ENCODE assay signal across 26 cellular contexts in genomic region chr5:82586176-82586575, GRCh38.
DNase-seq lines count a peak whose midpoint lies in the region; ATAC-seq, FAIRE-seq and TF ChIP-seq lines count a peak whose summit lies in the region.
"Had no signal": no experiment of that assay in that cellular context is flagged by ENCODE, and none has a peak within 500 bp of the region (broad histone marks: within the 10 kb centered on the region; RNA-seq: fewer than 3 reads in every experiment).

No MANE protein-coding gene starts in this region.

- H3F3A ChIP-seq in smooth muscle cell (ENCODE audit: low read depth), result no peaks in the 10 kb centered on the region

- no peaks in the 10 kb centered on the region for H3K36me3 Mint-ChIP-seq in activated naive CD4-positive, alpha-beta T cell treated with anti-CD3 and anti-CD28 coated beads, Interleukin-2, amount 10 ng/mL, durations not matched to agents 7 days and 5 days
- H3K36me3 Mint-ChIP-seq in activated T-helper 2 cell treated with anti-CD3 and anti-CD28 coated beads, Interferon-gamma antibody, Interleukin-2, Interleukin-4, amounts not matched to agents 10 μg/mL and 5 μg/mL and 100 μg/mL, durations not matched to agents 14 hours and 24 hours and 36 hours (ENCODE audit: low read depth), result no peaks in the 10 kb centered on the region
- H3K36me3 Mint-ChIP-seq: activated naive CD8-positive, alpha-beta T cell treated with anti-CD3 and anti-CD28 coated beads, Interleukin-2, amount 10 ng/mL, durations not matched to agents 7 days and 5 days had no signal

- no peak overlapping the region for H3K14ac ChIP-seq in H1 (ENCODE audit: insufficient read length)

- TF ChIP-seq RAD21 in H1 (IDR thresholded peaks at IDR 0.05 in 1 of 2, conservative IDR thresholded peaks at IDR 0.05 in 1 of 2; ENCODE audit: low read depth in 2 of 2, low read length in 2 of 2), result no peak

- no peak for FAIRE-seq in H1 (lab: Jason Lieb, UNC)
- FAIRE-seq: colon, GM12891, islet of Langerhans had no signal

- H3K18ac ChIP-seq in H1 (ENCODE audit: extremely low read depth, low read length), result no peak overlapping the region

- CTCF ChIA-PET in H1 (lab: Charles Lee; ENCODE audit: partially characterized antibody), result interaction anchor here (0.6 kb wide), 1 partner anchor 56 kb away, joined by 3 read pairs; no protein-coding TSS in a partner anchor
- CTCF ChIA-PET in activated naive CD4-positive, alpha-beta T cell treated with anti-CD3 and anti-CD28 coated beads, Interleukin-2, amount 10 ng/mL, durations not matched to agents 7 days and 5 days (lab: Charles Lee), result interaction anchor here (0.6 kb wide), 1 partner anchor 631 kb away, joined by 4 read pairs; no protein-coding TSS in a partner anchor

- H2AK5ac ChIP-seq in H1 (ENCODE audit: low read depth, low read length), result no peak overlapping the region

- H2BK5ac ChIP-seq in H1 (ENCODE audit: low read depth, low read length), result no peak overlapping the region

- TF ChIP-seq EP300 in H1 (IDR thresholded peaks at IDR 0.05; ENCODE audit: borderline replicate concordance in 1 of 2, low read depth in 2 of 2, low read length in 2 of 2), result no peak

- peak overlapping the region; percentile 13; the same call in 1 of the 2 replicates for H2AFZ ChIP-seq in H1 (ENCODE audit: low read length)
- H2AFZ ChIP-seq in smooth muscle cell (ENCODE audit: low read depth), result peak overlapping the region; percentile 99

- H3K27me3 ChIP-seq in H1 (replicated peaks in 1 of 4; ENCODE audit: control insufficient read depth in 3 of 4, extremely low read depth in 1 of 4, insufficient read depth in 3 of 4, low read length in 3 of 4) (no peaks in the 10 kb centered on the region), lower lobe of right lung (ENCODE audit: low read depth) (no peaks in the 10 kb centered on the region), smooth muscle cell (ENCODE audit: low read depth) (no peaks in the 10 kb centered on the region)
- H3K27me3 ChIP-seq: body of pancreas, right atrium auricular region, testis had no signal

- no peak overlapping the region for H3K23ac ChIP-seq in H1 (ENCODE audit: insufficient read length)

- H4K91ac ChIP-seq in H1 (replicated peaks; ENCODE audit: insufficient read length, low read length), result no peak overlapping the region

- peaks cover 25 to 29% of the 10 kb centered on the region in 2 experiments for H3K9me3 ChIP-seq in H1 (ENCODE audit: insufficient read depth in 2 of 2, low read depth in 1 of 2, low read length in 1 of 2)
- H3K9me3 ChIP-seq in lower lobe of right lung, result peaks cover 4% of the 10 kb centered on the region
- H3K9me3 ChIP-seq in smooth muscle cell (replicated peaks; ENCODE audit: low read depth), result peaks cover 4% of the 10 kb centered on the region
- H3K9me3 ChIP-seq: testis had no signal

- H3K9ac ChIP-seq in H1 (replicated peaks in 1 of 4; ENCODE audit: extremely low read depth in 1 of 4, low read depth in 3 of 4, low read length in 3 of 4) (no peak overlapping the region), smooth muscle cell (ENCODE audit: low read depth) (peak overlapping the region; percentile 50)

- no peaks in the 10 kb centered on the region; the same call in 1 of the 2 replicates for H3K23me2 ChIP-seq in H1 (ENCODE audit: low read depth, low read length)

- peaks cover 9% of the 10 kb centered on the region for H3K9me3 Mint-ChIP-seq in activated naive CD4-positive, alpha-beta T cell treated with anti-CD3 and anti-CD28 coated beads, Interleukin-2, amount 10 ng/mL, durations not matched to agents 7 days and 5 days
- H3K9me3 Mint-ChIP-seq in activated T-helper 2 cell treated with anti-CD3 and anti-CD28 coated beads, Interferon-gamma antibody, Interleukin-2, Interleukin-4, amounts not matched to agents 10 μg/mL and 5 μg/mL and 100 μg/mL, durations not matched to agents 14 hours and 24 hours and 36 hours, result peaks cover 17% of the 10 kb centered on the region

- no peak overlapping the region for H4K5ac ChIP-seq in H1 (ENCODE audit: insufficient read length, low read depth, low read length)

- H3K36me3 ChIP-seq in H1 (ENCODE audit: control insufficient read depth in 2 of 4, insufficient read depth in 4 of 4, low read length in 3 of 4) (peaks cover 0 to 3% (median 1%) of the 10 kb centered on the region in 4 experiments; a peak in 4 of 8 replicates), lower lobe of right lung (no peaks in the 10 kb centered on the region), smooth muscle cell (ENCODE audit: low read depth) (no peaks in the 10 kb centered on the region)
- H3K36me3 ChIP-seq: right atrium auricular region had no signal

- POLR2A ChIA-PET in H1 (lab: Charles Lee; ENCODE audit: partially characterized antibody), result no interaction called here

- no peak for DNase-seq in H1 (ENCODE audit: low read depth in 1 of 2, low spot score in 2 of 2)
- no peak for DNase-seq in lower lobe of right lung
- DNase-seq in smooth muscle cell (lab: John Stamatoyannopoulos, UW; ENCODE audit: unreplicated experiment), result no peak
- no peak for DNase-seq in activated naive CD4-positive, alpha-beta T cell treated with anti-CD3 and anti-CD28 coated beads, Interleukin-2, amount 10 ng/mL, durations not matched to agents 7 days and 5 days
- DNase-seq in NCI-H82 treated with DMSO at 0.1 percent for 48 hours (lab: John Stamatoyannopoulos, UW; ENCODE audit: unreplicated experiment), result no peak
- DNase-seq in activated T-helper 2 cell treated with anti-CD3 and anti-CD28 coated beads, Interferon-gamma antibody, Interleukin-2, Interleukin-4, amounts not matched to agents 10 μg/mL and 5 μg/mL and 100 μg/mL, durations not matched to agents 14 hours and 24 hours and 36 hours (ENCODE audit: low spot score), result no peak
- DNase-seq in NCI-H1092 (lab: John Stamatoyannopoulos, UW), result no peak
- DNase-seq: activated CD4-positive, alpha-beta T cell treated with anti-CD3 and anti-CD28 coated beads, Interleukin-2, amount 50 U/mL, for 48 hours; activated CD8-positive, alpha-beta memory T cell treated with anti-CD3 and anti-CD28 coated beads, Interleukin-2, amount 50 U/mL, for 4 hours; activated naive CD8-positive, alpha-beta T cell treated with anti-CD3 and anti-CD28 coated beads, Interleukin-2, amount 10 ng/mL, durations not matched to agents 7 days and 5 days; body of pancreas; Calu3; H7; Kasumi-1; MV-4-11; NCI-H1694; NCI-H69; stimulated activated CD4-positive, alpha-beta T cell treated with anti-CD3 and anti-CD28 coated beads, Interleukin-4, amount 100 ng/mL, for 4 hours; stimulated activated naive CD4-positive, alpha-beta T cell treated with Interleukin-2 at 50 U/mL for 16 hours; testis had no signal

- H2BK120ac ChIP-seq in H1 (replicated peaks; ENCODE audit: low read depth, low read length), result no peak overlapping the region

- H4K20me1 ChIP-seq in H1 (replicated peaks in 1 of 2; ENCODE audit: control insufficient read depth in 1 of 2, insufficient read depth in 2 of 2, low read length in 2 of 2) (no peaks in the 10 kb centered on the region), smooth muscle cell (ENCODE audit: low read depth) (no peaks in the 10 kb centered on the region)

- no peak overlapping the region for H4K8ac ChIP-seq in H1 (ENCODE audit: extremely low read depth, insufficient read depth, low read length)

- no peak overlapping the region for H2BK20ac ChIP-seq in H1 (ENCODE audit: low read length)

- intact Hi-C loops in lower lobe of right lung (cut with DNase I), result no loop called here
- intact Hi-C loops in activated T-helper 2 cell treated with anti-CD3 and anti-CD28 coated beads, Interferon-gamma antibody, Interleukin-2, Interleukin-4, amounts not matched to agents 10 μg/mL and 5 μg/mL and 100 μg/mL, durations not matched to agents 14 hours and 24 hours and 36 hours (cut with micrococcal nuclease), result no loop called here

- H3K79me2 ChIP-seq in H1 (ENCODE audit: control insufficient read depth in 1 of 2, insufficient read depth in 2 of 2, low read length in 2 of 2), result no peaks in the 10 kb centered on the region
- H3K79me2 ChIP-seq in smooth muscle cell (ENCODE audit: low read depth), result no peaks in the 10 kb centered on the region

- H3K4ac ChIP-seq in H1 (replicated peaks; ENCODE audit: insufficient read length, low read depth, low read length), result no peak overlapping the region

- no peaks in the 10 kb centered on the region for H3K79me1 ChIP-seq in H1 (ENCODE audit: low read depth, low read length)

- no peak for TF ChIP-seq POLR2A in H1 (IDR thresholded peaks at IDR 0.05; ENCODE audit: control extremely low read depth in 1 of 2, low read depth in 2 of 2, low read length in 2 of 2)

- no peak overlapping the region for H3K27ac Mint-ChIP-seq in activated naive CD4-positive, alpha-beta T cell treated with anti-CD3 and anti-CD28 coated beads, Interleukin-2, amount 10 ng/mL, durations not matched to agents 7 days and 5 days
- no peak overlapping the region for H3K27ac Mint-ChIP-seq in activated T-helper 2 cell treated with anti-CD3 and anti-CD28 coated beads, Interferon-gamma antibody, Interleukin-2, Interleukin-4, amounts not matched to agents 10 μg/mL and 5 μg/mL and 100 μg/mL, durations not matched to agents 14 hours and 24 hours and 36 hours
- H3K27ac Mint-ChIP-seq: activated naive CD8-positive, alpha-beta T cell treated with anti-CD3 and anti-CD28 coated beads, Interleukin-2, amount 10 ng/mL, durations not matched to agents 7 days and 5 days had no signal

- TF ChIP-seq CTCF in H1 (IDR thresholded peaks at IDR 0.05; ENCODE audit: control extremely low read depth in 1 of 3, insufficient read depth in 1 of 3, low read depth in 1 of 3, low read length in 3 of 3) (no peak), lower lobe of right lung (IDR thresholded peaks at IDR 0.05) (no peak), smooth muscle cell (IDR thresholded peaks at IDR 0.05; ENCODE audit: borderline replicate concordance, insufficient read depth, poor library complexity, severe bottlenecking) (no peak)

- 89% methylated on average over 2 of the region's 2 CpGs; no CpG with 5 or more reads in 1 of the 2 experiments for WGBS in H1 (ENCODE audit: extremely low coverage in 1 of 2, insufficient coverage in 1 of 2, insufficient read length in 1 of 2, insufficient replicate concordance in 2 of 2, low coverage in 1 of 2, low lambda C conversion rate in 2 of 2, missing lambda C conversion rate in 1 of 2), 2 experiments
- WGBS in smooth muscle cell (ENCODE audit: low lambda C conversion rate), result 46% methylated on average over 2 of the region's 2 CpGs

- H3K27me3 Mint-ChIP-seq in activated naive CD4-positive, alpha-beta T cell treated with anti-CD3 and anti-CD28 coated beads, Interleukin-2, amount 10 ng/mL, durations not matched to agents 7 days and 5 days, result peaks cover 3% of the 10 kb centered on the region
- H3K27me3 Mint-ChIP-seq in activated T-helper 2 cell treated with anti-CD3 and anti-CD28 coated beads, Interferon-gamma antibody, Interleukin-2, Interleukin-4, amounts not matched to agents 10 μg/mL and 5 μg/mL and 100 μg/mL, durations not matched to agents 14 hours and 24 hours and 36 hours (ENCODE audit: low read depth), result peaks cover 9% of the 10 kb centered on the region

- no peaks in the 10 kb centered on the region for H3K4me1 Mint-ChIP-seq in activated naive CD4-positive, alpha-beta T cell treated with anti-CD3 and anti-CD28 coated beads, Interleukin-2, amount 10 ng/mL, durations not matched to agents 7 days and 5 days
- no peaks in the 10 kb centered on the region for H3K4me1 Mint-ChIP-seq in activated T-helper 2 cell treated with anti-CD3 and anti-CD28 coated beads, Interferon-gamma antibody, Interleukin-2, Interleukin-4, amounts not matched to agents 10 μg/mL and 5 μg/mL and 100 μg/mL, durations not matched to agents 14 hours and 24 hours and 36 hours (ENCODE audit: low read depth)
- H3K4me1 Mint-ChIP-seq: activated naive CD8-positive, alpha-beta T cell treated with anti-CD3 and anti-CD28 coated beads, Interleukin-2, amount 10 ng/mL, durations not matched to agents 7 days and 5 days had no signal

- peaks cover 0 to 3% (median 1%) of the 10 kb centered on the region in 4 experiments; a peak in 2 of 7 replicates for H3K4me1 ChIP-seq in H1 (replicated peaks in 1 of 4; ENCODE audit: control insufficient read depth in 3 of 4, insufficient read depth in 4 of 4, low read length in 3 of 4)
- no peaks in the 10 kb centered on the region for H3K4me1 ChIP-seq in lower lobe of right lung
- peaks cover 12% of the 10 kb centered on the region for H3K4me1 ChIP-seq in smooth muscle cell (ENCODE audit: low read depth)
- H3K4me1 ChIP-seq: right atrium auricular region had no signal

- no peak overlapping the region for H2BK15ac ChIP-seq in H1 (ENCODE audit: low read length)

- no peak overlapping the region for H3K56ac ChIP-seq in H1 (replicated peaks; ENCODE audit: insufficient read length, low read depth, low read length)

- no peak overlapping the region for H3K4me3 ChIP-seq in H1 (ENCODE audit: extremely low read depth in 1 of 4, insufficient read depth in 2 of 4, low read depth in 3 of 4, low read length in 4 of 4)
- no peak overlapping the region for H3K4me3 ChIP-seq in lower lobe of right lung
- peak overlapping the region; percentile 35 for H3K4me3 ChIP-seq in smooth muscle cell
- H3K4me3 ChIP-seq: body of pancreas, right atrium auricular region, testis had no signal

- H3K4me2 ChIP-seq in H1 (ENCODE audit: insufficient read depth in 1 of 2, low read depth in 2 of 2, low read length in 2 of 2) (no peak overlapping the region), smooth muscle cell (peak overlapping the region; percentile 86)

- no peak for ATAC-seq in lower lobe of right lung
- ATAC-seq: body of pancreas had no signal

- no peak overlapping the region for H3K4me3 Mint-ChIP-seq in activated naive CD4-positive, alpha-beta T cell treated with anti-CD3 and anti-CD28 coated beads, Interleukin-2, amount 10 ng/mL, durations not matched to agents 7 days and 5 days
- no peak overlapping the region for H3K4me3 Mint-ChIP-seq in activated T-helper 2 cell treated with anti-CD3 and anti-CD28 coated beads, Interferon-gamma antibody, Interleukin-2, Interleukin-4, amounts not matched to agents 10 μg/mL and 5 μg/mL and 100 μg/mL, durations not matched to agents 14 hours and 24 hours and 36 hours (ENCODE audit: low read depth)
- H3K4me3 Mint-ChIP-seq: activated naive CD8-positive, alpha-beta T cell treated with anti-CD3 and anti-CD28 coated beads, Interleukin-2, amount 10 ng/mL, durations not matched to agents 7 days and 5 days had no signal

- H2BK12ac ChIP-seq in H1 (ENCODE audit: low read depth, low read length), result no peak overlapping the region

- H3K27ac ChIP-seq in angular gyrus (ENCODE audit: low read depth, low read length) (peak overlapping the region; percentile 62), H1 (ENCODE audit: low read depth, low read length) (no peak overlapping the region), lower lobe of right lung (peak overlapping the region; percentile 32), smooth muscle cell (ENCODE audit: low read depth) (peak overlapping the region; percentile 80)
- H3K27ac ChIP-seq: body of pancreas, C4-2B, right atrium auricular region had no signal
